Comparison of ENCODE assay signal across 7 cellular contexts in genomic region chr3:152328841-152329240, GRCh38.
DNase-seq lines count a peak whose midpoint lies in the region; ATAC-seq and TF ChIP-seq lines count a peak whose summit lies in the region.

No MANE protein-coding gene starts in this region.

- intact Hi-C loops in left ventricle myocardium inferior (cut with micrococcal nuclease) = no loop called here

- peaks cover 85% of the 10 kb centered on the region for H3K4me1 ChIP-seq in left ventricle myocardium inferior

- H3K27me3 Mint-ChIP-seq in activated CD4-positive, alpha-beta memory T cell treated with anti-CD3 and anti-CD28 coated beads, Interleukin-2, amount 10 ng/mL, durations not matched to agents 7 days and 5 days = no peaks in the 10 kb centered on the region
- no peaks in the 10 kb centered on the region for H3K27me3 Mint-ChIP-seq in stimulated activated naive CD8-positive, alpha-beta T cell treated with anti-CD3 and anti-CD28 coated beads, Interleukin-15, amount 100 ng/mL, for 72 hours

- TF ChIP-seq CTCF in left ventricle myocardium inferior (IDR thresholded peaks at IDR 0.05; ENCODE audit: borderline replicate concordance) = no peak

- H3K9me3 Mint-ChIP-seq in activated CD4-positive, alpha-beta memory T cell treated with anti-CD3 and anti-CD28 coated beads, Interleukin-2, amount 10 ng/mL, durations not matched to agents 7 days and 5 days = no peaks in the 10 kb centered on the region
- H3K9me3 Mint-ChIP-seq in stimulated activated naive CD8-positive, alpha-beta T cell treated with anti-CD3 and anti-CD28 coated beads, Interleukin-15, amount 100 ng/mL, for 72 hours = no peaks in the 10 kb centered on the region

- peak overlapping the region; percentile 1 for H3K4me3 ChIP-seq in left ventricle myocardium inferior

- peak overlapping the region; percentile 33 for H3K27ac Mint-ChIP-seq in activated CD4-positive, alpha-beta memory T cell treated with anti-CD3 and anti-CD28 coated beads, Interleukin-2, amount 10 ng/mL, durations not matched to agents 7 days and 5 days
- H3K27ac Mint-ChIP-seq in stimulated activated naive CD8-positive, alpha-beta T cell treated with anti-CD3 and anti-CD28 coated beads, Interleukin-15, amount 100 ng/mL, for 72 hours = peak overlapping the region; percentile 4 to 81

- POLR2A ChIA-PET in activated CD4-positive, alpha-beta memory T cell treated with anti-CD3 and anti-CD28 coated beads, Interleukin-2, amount 10 ng/mL, durations not matched to agents 7 days and 5 days (lab: Charles Lee) = no interaction called here

- CTCF ChIA-PET in activated CD4-positive, alpha-beta memory T cell treated with anti-CD3 and anti-CD28 coated beads, Interleukin-2, amount 10 ng/mL, durations not matched to agents 7 days and 5 days (lab: Charles Lee) = interaction anchor here (1.1 to 1.3 kb wide), 2 partner anchors 9 to 256 kb away, joined by 3 to 6 read pairs; no protein-coding TSS in a partner anchor

- H3K36me3 Mint-ChIP-seq in activated CD4-positive, alpha-beta memory T cell treated with anti-CD3 and anti-CD28 coated beads, Interleukin-2, amount 10 ng/mL, durations not matched to agents 7 days and 5 days (ENCODE audit: low read depth) = peaks cover 54% of the 10 kb centered on the region

- H3K4me3 Mint-ChIP-seq in activated CD4-positive, alpha-beta memory T cell treated with anti-CD3 and anti-CD28 coated beads, Interleukin-2, amount 10 ng/mL, durations not matched to agents 7 days and 5 days = no peak overlapping the region
- H3K4me3 Mint-ChIP-seq in stimulated activated naive CD8-positive, alpha-beta T cell treated with anti-CD3 and anti-CD28 coated beads, Interleukin-15, amount 100 ng/mL, for 72 hours = peak overlapping the region; percentile 31 to 51

- peaks cover 76% of the 10 kb centered on the region for H3K4me1 Mint-ChIP-seq in activated CD4-positive, alpha-beta memory T cell treated with anti-CD3 and anti-CD28 coated beads, Interleukin-2, amount 10 ng/mL, durations not matched to agents 7 days and 5 days
- H3K4me1 Mint-ChIP-seq in stimulated activated naive CD8-positive, alpha-beta T cell treated with anti-CD3 and anti-CD28 coated beads, Interleukin-15, amount 100 ng/mL, for 72 hours = peaks cover 81% of the 10 kb centered on the region

- no peaks in the 10 kb centered on the region for H3K27me3 ChIP-seq in left ventricle myocardium inferior (ENCODE audit: low read depth)

- ATAC-seq in stimulated activated naive CD8-positive, alpha-beta T cell treated with anti-CD3 and anti-CD28 coated beads, Interleukin-15, amount 100 ng/mL, for 72 hours = no peak

- DNase-seq in HT-29 (ENCODE audit: low spot score) (peak; percentile 58), left ventricle myocardium inferior (no peak), cerebellar nuclear complex (lab: John Stamatoyannopoulos, UW) (no peak)
- DNase-seq in activated CD4-positive, alpha-beta memory T cell treated with anti-CD3 and anti-CD28 coated beads, Interleukin-2, amount 10 ng/mL, durations not matched to agents 7 days and 5 days = no peak
- DNase-seq in stimulated activated naive CD8-positive, alpha-beta T cell treated with anti-CD3 and anti-CD28 coated beads, Interleukin-15, amount 100 ng/mL, for 72 hours = no peak
- DNase-seq in activated CD8-positive, alpha-beta memory T cell treated with anti-CD3 and anti-CD28 coated beads, Interleukin-2, amount 50 U/mL, for 48 hours = no peak
- no peak for DNase-seq in activated effector memory CD4-positive, alpha-beta T cell treated with Interleukin-2 at 50 U/mL for 16 hours

- H3K36me3 ChIP-seq in left ventricle myocardium inferior = no peaks in the 10 kb centered on the region

- H3K27ac ChIP-seq in left ventricle myocardium inferior (replicated peaks) = peak overlapping the region; percentile 83

- H3K9me3 ChIP-seq in left ventricle myocardium inferior (replicated peaks) = peaks cover 7% of the 10 kb centered on the region
